8 cellular contexts compared by ENCODE assay signal in genomic region chrX:15143050-15143824, GRCh38.
DNase-seq lines count a peak whose midpoint lies in the region; ATAC-seq and TF ChIP-seq lines count a peak whose summit lies in the region.

No MANE protein-coding gene starts in this region.

- TF ChIP-seq POLR2A in heart left ventricle (IDR thresholded peaks at IDR 0.05), result no peak

- no peaks in the 10 kb centered on the region for H3K36me3 Mint-ChIP-seq in activated naive CD4-positive, alpha-beta T cell treated with anti-CD3 and anti-CD28 coated beads, Interleukin-2, amount 10 ng/mL, durations not matched to agents 7 days and 5 days

- no peaks in the 10 kb centered on the region for H3K4me1 ChIP-seq in heart left ventricle

- TF ChIP-seq CTCF in AG09319 (IDR thresholded peaks at IDR 0.05; ENCODE audit: low read depth, low read length) (peak; percentile 75), HL-60 (IDR thresholded peaks at IDR 0.05; ENCODE audit: insufficient read depth, low read length) (peak; percentile 5), heart left ventricle (IDR thresholded peaks at IDR 0.05) (peak; percentile 48 to 71 (median 59))

- intact Hi-C loops in heart left ventricle (cut with DNase I), result loop anchor here in 9 of 10 donors (2.0 to 10.0 kb wide), 8 partner anchors 1046 to 1106 kb away; no protein-coding TSS in a partner anchor

- DNase-seq in AG09319 (ENCODE audit: extremely low read depth, low read depth) (no peak), HL-60 (ENCODE audit: low read depth in 1 of 2, low spot score in 1 of 2) (peak in 1 of 2 experiments; percentile 26), RPMI7951 (ENCODE audit: low read depth) (peak; percentile 37), heart left ventricle (peak in 4 of 5 donors; percentile 8 to 31 (median 24)), retina (peak; percentile 36), NCI-H2029 treated with DMSO at 0.1 percent for 48 hours (lab: John Stamatoyannopoulos, UW) (no peak)
- DNase-seq in activated naive CD4-positive, alpha-beta T cell treated with anti-CD3 and anti-CD28 coated beads, Interleukin-2, amount 10 ng/mL, durations not matched to agents 7 days and 5 days, result peak; percentile 69

- ATAC-seq in GM18511 (IDR thresholded peaks at IDR 0.05; ENCODE audit: unreplicated experiment) (peak; percentile 84), heart left ventricle (peak in 1 of 4 donors; percentile 53)

- CTCF ChIA-PET in activated naive CD4-positive, alpha-beta T cell treated with anti-CD3 and anti-CD28 coated beads, Interleukin-2, amount 10 ng/mL, durations not matched to agents 7 days and 5 days (lab: Charles Lee), result interaction anchor here (0.6 to 3.2 kb wide), 13 partner anchors 10 to 456 kb away, joined by 3 to 27 read pairs (median 4); no protein-coding TSS in a partner anchor

- peak overlapping the region; percentile 89 for H3K27ac Mint-ChIP-seq in activated naive CD4-positive, alpha-beta T cell treated with anti-CD3 and anti-CD28 coated beads, Interleukin-2, amount 10 ng/mL, durations not matched to agents 7 days and 5 days

- H3K27me3 ChIP-seq in HL-60 (ENCODE audit: insufficient read depth, poor library complexity, severe bottlenecking) (no peaks in the 10 kb centered on the region), heart left ventricle (peaks cover 0 to 26% (median 0%) of the 10 kb centered on the region in 9 donors)

- no peak overlapping the region for H3K4me3 Mint-ChIP-seq in activated naive CD4-positive, alpha-beta T cell treated with anti-CD3 and anti-CD28 coated beads, Interleukin-2, amount 10 ng/mL, durations not matched to agents 7 days and 5 days

- H3K27ac ChIP-seq in HL-60 (replicated peaks) (no peak overlapping the region), heart left ventricle (no peak overlapping the region)

- no peaks in the 10 kb centered on the region for H3K27me3 Mint-ChIP-seq in activated naive CD4-positive, alpha-beta T cell treated with anti-CD3 and anti-CD28 coated beads, Interleukin-2, amount 10 ng/mL, durations not matched to agents 7 days and 5 days

- peaks cover 22% of the 10 kb centered on the region for H3K4me1 Mint-ChIP-seq in activated naive CD4-positive, alpha-beta T cell treated with anti-CD3 and anti-CD28 coated beads, Interleukin-2, amount 10 ng/mL, durations not matched to agents 7 days and 5 days

- no peaks in the 10 kb centered on the region for H3K36me3 ChIP-seq in heart left ventricle

- no peaks in the 10 kb centered on the region for H3K9me3 ChIP-seq in heart left ventricle

- H3K9me3 Mint-ChIP-seq in activated naive CD4-positive, alpha-beta T cell treated with anti-CD3 and anti-CD28 coated beads, Interleukin-2, amount 10 ng/mL, durations not matched to agents 7 days and 5 days, result no peaks in the 10 kb centered on the region

- H3K4me3 ChIP-seq in HL-60 (replicated peaks; ENCODE audit: insufficient read depth, low read length) (no peak overlapping the region), heart left ventricle (no peak overlapping the region)

- 13 to 21% (median 19%) methylated on average over 6 of the region's 6 CpGs for WGBS in heart left ventricle, 4 donors

Comparison
In these comparisons a context has a peak if more than half of its experiments do, and no peak if none do; other contexts are left out.
1. DNase-seq: peak in RPMI7951 (single experiment), activated naive CD4-positive, alpha-beta T cell treated with anti-CD3 and anti-CD28 coated beads, Interleukin-2, amount 10 ng/mL, durations not matched to agents 7 days and 5 days (single experiment), heart left ventricle (4 of 5) and retina (single experiment); none in AG09319 (single experiment) and NCI-H2029 treated with DMSO at 0.1 percent for 48 hours (single experiment).
2. CTCF ChIP-seq: peak in every context shown above with its lines; median percentile 75 in AG09319; 59 in heart left ventricle; 5 in HL-60.